In the genomic region with DNA sequence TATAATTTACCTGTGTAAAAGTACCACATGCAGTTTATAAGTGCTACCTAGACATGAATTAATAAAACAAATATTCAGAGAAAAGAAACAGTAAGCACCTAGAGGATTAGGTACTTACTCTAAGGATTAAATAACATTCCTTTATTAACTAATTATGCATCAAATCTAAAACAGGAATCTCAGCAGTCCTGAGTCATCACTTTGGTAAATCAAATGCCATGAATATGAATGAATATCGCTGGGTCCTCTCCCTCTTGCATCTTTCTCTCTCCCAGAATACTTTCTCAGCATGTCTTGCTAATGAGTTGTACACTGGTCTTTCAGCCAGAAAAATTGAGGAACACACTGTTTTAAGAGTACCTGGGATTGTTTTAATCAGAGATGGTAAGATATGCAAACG, we compare ENCODE assay signal across 2 cellular contexts.
TF ChIP-seq lines count a peak whose summit lies in the region.

No MANE protein-coding gene starts in this region.

TF ChIP-seq in GM23338, 12 proteins besides CTCF, POLR2A, EP300 and RAD21 (continued from another document):
- TF ChIP-seq, protein P1, sequence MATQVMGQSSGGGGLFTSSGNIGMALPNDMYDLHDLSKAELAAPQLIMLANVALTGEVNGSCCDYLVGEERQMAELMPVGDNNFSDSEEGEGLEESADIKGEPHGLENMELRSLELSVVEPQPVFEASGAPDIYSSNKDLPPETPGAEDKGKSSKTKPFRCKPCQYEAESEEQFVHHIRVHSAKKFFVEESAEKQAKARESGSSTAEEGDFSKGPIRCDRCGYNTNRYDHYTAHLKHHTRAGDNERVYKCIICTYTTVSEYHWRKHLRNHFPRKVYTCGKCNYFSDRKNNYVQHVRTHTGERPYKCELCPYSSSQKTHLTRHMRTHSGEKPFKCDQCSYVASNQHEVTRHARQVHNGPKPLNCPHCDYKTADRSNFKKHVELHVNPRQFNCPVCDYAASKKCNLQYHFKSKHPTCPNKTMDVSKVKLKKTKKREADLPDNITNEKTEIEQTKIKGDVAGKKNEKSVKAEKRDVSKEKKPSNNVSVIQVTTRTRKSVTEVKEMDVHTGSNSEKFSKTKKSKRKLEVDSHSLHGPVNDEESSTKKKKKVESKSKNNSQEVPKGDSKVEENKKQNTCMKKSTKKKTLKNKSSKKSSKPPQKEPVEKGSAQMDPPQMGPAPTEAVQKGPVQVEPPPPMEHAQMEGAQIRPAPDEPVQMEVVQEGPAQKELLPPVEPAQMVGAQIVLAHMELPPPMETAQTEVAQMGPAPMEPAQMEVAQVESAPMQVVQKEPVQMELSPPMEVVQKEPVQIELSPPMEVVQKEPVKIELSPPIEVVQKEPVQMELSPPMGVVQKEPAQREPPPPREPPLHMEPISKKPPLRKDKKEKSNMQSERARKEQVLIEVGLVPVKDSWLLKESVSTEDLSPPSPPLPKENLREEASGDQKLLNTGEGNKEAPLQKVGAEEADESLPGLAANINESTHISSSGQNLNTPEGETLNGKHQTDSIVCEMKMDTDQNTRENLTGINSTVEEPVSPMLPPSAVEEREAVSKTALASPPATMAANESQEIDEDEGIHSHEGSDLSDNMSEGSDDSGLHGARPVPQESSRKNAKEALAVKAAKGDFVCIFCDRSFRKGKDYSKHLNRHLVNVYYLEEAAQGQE (IDR thresholded peaks at IDR 0.05; ENCODE audit: unreplicated experiment): no peak
- TF ChIP-seq, protein P2, sequence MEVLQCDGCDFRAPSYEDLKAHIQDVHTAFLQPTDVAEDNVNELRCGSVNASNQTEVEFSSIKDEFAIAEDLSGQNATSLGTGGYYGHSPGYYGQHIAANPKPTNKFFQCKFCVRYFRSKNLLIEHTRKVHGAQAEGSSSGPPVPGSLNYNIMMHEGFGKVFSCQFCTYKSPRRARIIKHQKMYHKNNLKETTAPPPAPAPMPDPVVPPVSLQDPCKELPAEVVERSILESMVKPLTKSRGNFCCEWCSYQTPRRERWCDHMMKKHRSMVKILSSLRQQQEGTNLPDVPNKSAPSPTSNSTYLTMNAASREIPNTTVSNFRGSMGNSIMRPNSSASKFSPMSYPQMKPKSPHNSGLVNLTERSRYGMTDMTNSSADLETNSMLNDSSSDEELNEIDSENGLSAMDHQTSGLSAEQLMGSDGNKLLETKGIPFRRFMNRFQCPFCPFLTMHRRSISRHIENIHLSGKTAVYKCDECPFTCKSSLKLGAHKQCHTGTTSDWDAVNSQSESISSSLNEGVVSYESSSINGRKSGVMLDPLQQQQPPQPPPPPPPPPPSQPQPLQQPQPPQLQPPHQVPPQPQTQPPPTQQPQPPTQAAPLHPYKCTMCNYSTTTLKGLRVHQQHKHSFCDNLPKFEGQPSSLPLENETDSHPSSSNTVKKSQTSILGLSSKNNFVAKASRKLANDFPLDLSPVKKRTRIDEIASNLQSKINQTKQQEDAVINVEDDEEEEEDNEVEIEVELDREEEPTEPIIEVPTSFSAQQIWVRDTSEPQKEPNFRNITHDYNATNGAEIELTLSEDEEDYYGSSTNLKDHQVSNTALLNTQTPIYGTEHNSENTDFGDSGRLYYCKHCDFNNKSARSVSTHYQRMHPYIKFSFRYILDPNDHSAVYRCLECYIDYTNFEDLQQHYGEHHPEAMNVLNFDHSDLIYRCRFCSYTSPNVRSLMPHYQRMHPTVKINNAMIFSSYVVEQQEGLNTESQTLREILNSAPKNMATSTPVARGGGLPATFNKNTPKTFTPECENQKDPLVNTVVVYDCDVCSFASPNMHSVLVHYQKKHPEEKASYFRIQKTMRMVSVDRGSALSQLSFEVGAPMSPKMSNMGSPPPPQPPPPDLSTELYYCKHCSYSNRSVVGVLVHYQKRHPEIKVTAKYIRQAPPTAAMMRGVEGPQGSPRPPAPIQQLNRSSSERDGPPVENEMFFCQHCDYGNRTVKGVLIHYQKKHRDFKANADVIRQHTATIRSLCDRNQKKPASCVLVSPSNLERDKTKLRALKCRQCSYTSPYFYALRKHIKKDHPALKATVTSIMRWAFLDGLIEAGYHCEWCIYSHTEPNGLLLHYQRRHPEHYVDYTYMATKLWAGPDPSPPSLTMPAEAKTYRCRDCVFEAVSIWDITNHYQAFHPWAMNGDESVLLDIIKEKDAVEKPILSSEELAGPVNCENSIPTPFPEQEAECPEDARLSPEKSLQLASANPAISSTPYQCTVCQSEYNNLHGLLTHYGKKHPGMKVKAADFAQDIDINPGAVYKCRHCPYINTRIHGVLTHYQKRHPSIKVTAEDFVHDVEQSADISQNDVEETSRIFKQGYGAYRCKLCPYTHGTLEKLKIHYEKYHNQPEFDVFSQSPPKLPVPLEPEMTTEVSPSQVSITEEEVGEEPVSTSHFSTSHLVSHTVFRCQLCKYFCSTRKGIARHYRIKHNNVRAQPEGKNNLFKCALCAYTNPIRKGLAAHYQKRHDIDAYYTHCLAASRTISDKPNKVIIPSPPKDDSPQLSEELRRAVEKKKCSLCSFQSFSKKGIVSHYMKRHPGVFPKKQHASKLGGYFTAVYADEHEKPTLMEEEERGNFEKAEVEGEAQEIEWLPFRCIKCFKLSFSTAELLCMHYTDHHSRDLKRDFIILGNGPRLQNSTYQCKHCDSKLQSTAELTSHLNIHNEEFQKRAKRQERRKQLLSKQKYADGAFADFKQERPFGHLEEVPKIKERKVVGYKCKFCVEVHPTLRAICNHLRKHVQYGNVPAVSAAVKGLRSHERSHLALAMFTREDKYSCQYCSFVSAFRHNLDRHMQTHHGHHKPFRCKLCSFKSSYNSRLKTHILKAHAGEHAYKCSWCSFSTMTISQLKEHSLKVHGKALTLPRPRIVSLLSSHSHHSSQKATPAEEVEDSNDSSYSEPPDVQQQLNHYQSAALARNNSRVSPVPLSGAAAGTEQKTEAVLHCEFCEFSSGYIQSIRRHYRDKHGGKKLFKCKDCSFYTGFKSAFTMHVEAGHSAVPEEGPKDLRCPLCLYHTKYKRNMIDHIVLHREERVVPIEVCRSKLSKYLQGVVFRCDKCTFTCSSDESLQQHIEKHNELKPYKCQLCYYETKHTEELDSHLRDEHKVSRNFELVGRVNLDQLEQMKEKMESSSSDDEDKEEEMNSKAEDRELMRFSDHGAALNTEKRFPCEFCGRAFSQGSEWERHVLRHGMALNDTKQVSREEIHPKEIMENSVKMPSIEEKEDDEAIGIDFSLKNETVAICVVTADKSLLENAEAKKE (CRISPR knock-in tag; IDR thresholded peaks at IDR 0.05): no peak
- TF ChIP-seq POLR2AphosphoS5 (IDR thresholded peaks at IDR 0.05; ENCODE audit: low read depth) (no peak), JUNB (IDR thresholded peaks at IDR 0.05; ENCODE audit: unreplicated experiment) (no peak), EZH2phosphoT487 (IDR thresholded peaks at IDR 0.05; ENCODE audit: unreplicated experiment) (no peak), ZNF114 (CRISPR knock-in tag; IDR thresholded peaks at IDR 0.05) (no peak), NANOG (IDR thresholded peaks at IDR 0.05; ENCODE audit: borderline replicate concordance) (no peak), CREB1 (CRISPR knock-in tag; IDR thresholded peaks at IDR 0.05; ENCODE audit: low read depth) (no peak), EZH2 (IDR thresholded peaks at IDR 0.05; ENCODE audit: low read depth, unreplicated experiment) (no peak), ETS1 (IDR thresholded peaks at IDR 0.05) (no peak)

TF ChIP-seq in K562, 482 proteins besides CTCF, POLR2A, EP300 and RAD21 (continued from another document):
- peak; percentile 26; the same call in 1 of the 2 replicates for TF ChIP-seq MAFK (IDR thresholded peaks at IDR 0.05; ENCODE audit: low read length)
- no peak for TF ChIP-seq ZBTB5 (IDR thresholded peaks at IDR 0.05)
- TF ChIP-seq CHD4 (IDR thresholded peaks at IDR 0.05; ENCODE audit: insufficient read depth, insufficient replicate concordance, low read depth, low read length, poor library complexity, severe bottlenecking): no peak
- TF ChIP-seq, protein P3, sequence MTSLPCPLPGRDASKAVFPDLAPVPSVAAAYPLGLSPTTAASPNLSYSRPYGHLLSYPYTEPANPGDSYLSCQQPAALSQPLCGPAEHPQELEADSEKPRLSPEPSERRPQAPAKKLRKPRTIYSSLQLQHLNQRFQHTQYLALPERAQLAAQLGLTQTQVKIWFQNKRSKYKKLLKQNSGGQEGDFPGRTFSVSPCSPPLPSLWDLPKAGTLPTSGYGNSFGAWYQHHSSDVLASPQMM (CRISPR knock-in tag; IDR thresholded peaks at IDR 0.05): no peak
- no peak for TF ChIP-seq DPF2 (IDR thresholded peaks at IDR 0.05)
- TF ChIP-seq ATF7 (IDR thresholded peaks at IDR 0.05): no peak
- no peak for TF ChIP-seq EHMT2 (IDR thresholded peaks at IDR 0.05)
- TF ChIP-seq FOXM1 (IDR thresholded peaks at IDR 0.05; ENCODE audit: low read depth): no peak
- no peak for TF ChIP-seq FOXM1 (CRISPR knock-in tag; IDR thresholded peaks at IDR 0.05; ENCODE audit: low read depth)
- no peak for TF ChIP-seq TCF3 (CRISPR knock-in tag; IDR thresholded peaks at IDR 0.05)
- TF ChIP-seq, protein P4, sequence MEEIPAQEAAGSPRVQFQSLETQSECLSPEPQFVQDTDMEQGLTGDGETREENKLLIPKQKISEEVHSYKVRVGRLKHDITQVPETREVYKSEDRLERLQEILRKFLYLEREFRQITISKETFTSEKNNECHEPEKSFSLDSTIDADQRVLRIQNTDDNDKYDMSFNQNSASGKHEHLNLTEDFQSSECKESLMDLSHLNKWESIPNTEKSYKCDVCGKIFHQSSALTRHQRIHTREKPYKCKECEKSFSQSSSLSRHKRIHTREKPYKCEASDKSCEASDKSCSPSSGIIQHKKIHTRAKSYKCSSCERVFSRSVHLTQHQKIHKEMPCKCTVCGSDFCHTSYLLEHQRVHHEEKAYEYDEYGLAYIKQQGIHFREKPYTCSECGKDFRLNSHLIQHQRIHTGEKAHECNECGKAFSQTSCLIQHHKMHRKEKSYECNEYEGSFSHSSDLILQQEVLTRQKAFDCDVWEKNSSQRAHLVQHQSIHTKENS (CRISPR knock-in tag; IDR thresholded peaks at IDR 0.05): no peak
- TF ChIP-seq, protein P5, sequence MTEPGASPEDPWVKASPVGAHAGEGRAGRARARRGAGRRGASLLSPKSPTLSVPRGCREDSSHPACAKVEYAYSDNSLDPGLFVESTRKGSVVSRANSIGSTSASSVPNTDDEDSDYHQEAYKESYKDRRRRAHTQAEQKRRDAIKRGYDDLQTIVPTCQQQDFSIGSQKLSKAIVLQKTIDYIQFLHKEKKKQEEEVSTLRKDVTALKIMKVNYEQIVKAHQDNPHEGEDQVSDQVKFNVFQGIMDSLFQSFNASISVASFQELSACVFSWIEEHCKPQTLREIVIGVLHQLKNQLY (CRISPR knock-in tag; conservative IDR thresholded peaks at IDR 0.05): no peak
- no peak for TF ChIP-seq PRMT5 (CRISPR knock-in tag; IDR thresholded peaks at IDR 0.05)
- peak; percentile 42; the same call in 1 of the 2 replicates for TF ChIP-seq C11orf30 (IDR thresholded peaks at IDR 0.05; ENCODE audit: low read depth)
- TF ChIP-seq ZNF75A (CRISPR knock-in tag; IDR thresholded peaks at IDR 0.05): 0 out of 2 replicates have a peak, but pooled peaks have one; percentile 12
